ENCODE assay signal across 2 cellular contexts in the genomic region with DNA sequence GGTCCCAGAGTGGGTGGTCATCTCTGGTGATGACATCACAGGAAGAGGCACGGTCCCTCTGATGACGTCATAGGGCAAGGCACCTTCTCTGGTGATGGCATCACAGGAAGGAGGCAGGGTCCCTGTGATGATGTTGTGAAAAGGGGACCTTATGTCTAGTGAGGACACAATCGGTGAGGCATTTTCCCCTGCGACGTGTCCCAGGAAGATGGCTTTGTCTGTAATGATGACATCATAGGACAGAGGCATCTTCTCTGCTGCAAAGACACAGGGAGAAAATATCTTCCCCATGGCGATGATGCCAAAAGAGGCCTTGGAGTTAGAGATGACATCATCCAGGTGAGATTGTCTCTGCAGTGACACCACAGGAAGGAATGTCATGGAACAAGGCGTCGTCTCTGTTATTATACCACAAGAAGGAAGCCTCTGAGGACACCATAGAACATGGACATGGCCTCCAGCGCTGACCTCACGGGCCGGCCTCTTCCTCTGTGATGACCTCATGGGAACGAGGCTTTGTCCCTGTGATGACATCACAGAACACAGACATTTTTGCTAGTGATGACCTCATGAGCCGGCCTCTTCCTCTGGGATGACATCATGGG.
TF ChIP-seq lines count a peak whose summit lies in the region.

No MANE protein-coding gene starts in this region.

TF ChIP-seq in HepG2, 621 proteins besides CTCF, POLR2A, EP300 and RAD21:
- TF ChIP-seq ZNF143 (CRISPR knock-in tag; IDR thresholded peaks at IDR 0.05): no peak
- TF ChIP-seq CREM (IDR thresholded peaks at IDR 0.05): peak; percentile 44; the same call in 1 of the 2 replicates
- no peak for TF ChIP-seq CREM (CRISPR knock-in tag; IDR thresholded peaks at IDR 0.05)
- TF ChIP-seq ZNF713 (CRISPR knock-in tag; IDR thresholded peaks at IDR 0.05): no peak
- no peak for TF ChIP-seq SSRP1 (CRISPR knock-in tag; IDR thresholded peaks at IDR 0.05)
- no peak for TF ChIP-seq GPN1 (CRISPR knock-in tag; IDR thresholded peaks at IDR 0.05; ENCODE audit: borderline replicate concordance)
- TF ChIP-seq ZBTB21 (CRISPR knock-in tag; IDR thresholded peaks at IDR 0.05): peak; percentile 82; the same call in 1 of the 2 replicates
- peak; percentile 99 for TF ChIP-seq ATF7 (IDR thresholded peaks at IDR 0.05)
- no peak for TF ChIP-seq ATF7 (CRISPR knock-in tag; IDR thresholded peaks at IDR 0.05)
- peak; percentile 99 for TF ChIP-seq CREB1 (IDR thresholded peaks at IDR 0.05)
- no peak for TF ChIP-seq CREB1 (CRISPR knock-in tag; IDR thresholded peaks at IDR 0.05)
TF ChIP-seq in HepG2: peak in this region for 4.

TF ChIP-seq in Ishikawa, 13 proteins besides CTCF, POLR2A, EP300 and RAD21:
- TF ChIP-seq CREB1 (IDR thresholded peaks at IDR 0.05; ENCODE audit: low read depth) (peak; percentile 44; the same call in 1 of the 2 replicates), ZBTB7A (IDR thresholded peaks at IDR 0.05; ENCODE audit: low read depth) (no peak)
